9 cellular contexts compared by ENCODE assay signal in the genomic region with DNA sequence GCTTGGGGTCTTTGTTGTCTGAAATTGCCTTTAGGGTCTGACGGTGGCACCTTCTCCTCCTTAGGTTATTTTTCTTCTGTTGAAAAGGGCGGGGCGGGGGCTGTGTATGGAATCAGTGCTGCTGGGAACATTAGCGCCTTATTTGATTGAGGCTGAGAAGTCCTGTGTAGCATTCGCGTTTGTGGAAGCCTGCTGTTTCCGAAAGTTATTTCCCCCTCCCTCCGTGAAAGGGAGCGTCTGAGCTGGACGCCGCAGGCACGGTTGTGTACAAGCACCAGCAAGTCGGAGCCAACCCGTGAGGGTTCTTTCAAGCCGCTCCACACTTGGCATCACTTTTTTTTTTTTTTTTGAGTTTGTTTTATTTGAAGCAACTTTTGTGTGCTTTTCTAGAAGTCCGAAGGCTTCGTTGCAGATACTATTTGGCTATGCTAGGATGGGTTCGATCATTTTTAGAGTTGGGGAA. TPM values are rescaled to one million over a fixed set of nuclear protein-coding genes. Genes with fewer than 3 reads are reported as not detected.
DNase-seq lines count a peak whose midpoint lies in the region; ATAC-seq, FAIRE-seq and TF ChIP-seq lines count a peak whose summit lies in the region.
"Had no signal": no experiment of that assay in that cellular context is flagged by ENCODE, and none has a peak within 500 bp of the region (broad histone marks: within the 10 kb centered on the region; RNA-seq: fewer than 3 reads in every experiment).

No MANE protein-coding gene starts in this region.

- H3K27ac Mint-ChIP-seq in T-helper 1 cell treated with Interleukin-12 subunit alpha and Interleukin-12 subunit beta and Interleukin-4 antibody, amounts not matched to agents 30 μg/mL and 1 μg/mL, for 36 hours = peak overlapping the region; percentile 93
- H3K27ac Mint-ChIP-seq in astrocyte (ENCODE audit: unreplicated experiment) = no peak overlapping the region

- TF ChIP-seq CTCF in BE2C (IDR thresholded peaks at IDR 0.05; ENCODE audit: low read depth, low read length) (no peak), astrocyte (IDR thresholded peaks at IDR 0.05; ENCODE audit: insufficient read depth, low read depth, low read length) (no peak)

- H3K9ac ChIP-seq in astrocyte (ENCODE audit: low read length) (peak overlapping the region; percentile 80), skeletal muscle tissue (ENCODE audit: low read depth in 1 of 3, low read length in 3 of 3) (peak overlapping the region; percentile 73 to 87 (median 81))

- DNase-seq in BE2C (peak; percentile 66), KBM-7 (peak; percentile 29), astrocyte (ENCODE audit: low read depth) (peak; percentile 38), occipital lobe (lab: John Stamatoyannopoulos, UW) (no peak)

- H3K4me1 ChIP-seq in BE2C (no peaks in the 10 kb centered on the region; the same call in 1 of the 2 replicates), astrocyte (ENCODE audit: insufficient read depth, low read length) (peaks cover 12% of the 10 kb centered on the region), skeletal muscle tissue (ENCODE audit: control insufficient read depth in 3 of 3, insufficient read depth in 3 of 3, low read length in 3 of 3) (peaks cover 12 to 15% (median 13%) of the 10 kb centered on the region in 3 donors)

- H3K36me3 ChIP-seq in BE2C (no peaks in the 10 kb centered on the region), astrocyte (ENCODE audit: insufficient read depth, low read length) (no peaks in the 10 kb centered on the region), skeletal muscle tissue (ENCODE audit: control insufficient read depth in 3 of 3, insufficient read depth in 3 of 3, low read length in 3 of 3) (no peaks in the 10 kb centered on the region)

- peaks cover 3% of the 10 kb centered on the region for H3K9me3 Mint-ChIP-seq in T-helper 1 cell treated with Interleukin-12 subunit alpha and Interleukin-12 subunit beta and Interleukin-4 antibody, amounts not matched to agents 30 μg/mL and 1 μg/mL, for 36 hours
- H3K9me3 Mint-ChIP-seq in astrocyte (ENCODE audit: unreplicated experiment) = no peaks in the 10 kb centered on the region

- H3K27me3 ChIP-seq in BE2C = no peaks in the 10 kb centered on the region
- H3K27me3 ChIP-seq in astrocyte (ENCODE audit: insufficient read depth, low read length) = no peaks in the 10 kb centered on the region
- H3K27me3 ChIP-seq in skeletal muscle tissue (ENCODE audit: control insufficient read depth in 3 of 3, insufficient read depth in 3 of 3, low read length in 3 of 3) = no peaks in the 10 kb centered on the region

- H3K4me2 ChIP-seq in astrocyte (ENCODE audit: low read length) = peak overlapping the region; percentile 92

- ATAC-seq in GM19455 (IDR thresholded peaks at IDR 0.05; ENCODE audit: unreplicated experiment) = peak; percentile 27

- H3K4me1 Mint-ChIP-seq in T-helper 1 cell treated with Interleukin-12 subunit alpha and Interleukin-12 subunit beta and Interleukin-4 antibody, amounts not matched to agents 30 μg/mL and 1 μg/mL, for 36 hours (ENCODE audit: low read depth) = peaks cover 33% of the 10 kb centered on the region
- no peaks in the 10 kb centered on the region for H3K4me1 Mint-ChIP-seq in astrocyte (ENCODE audit: low read depth, unreplicated experiment)

- peak overlapping the region; percentile 98 for H3K4me3 Mint-ChIP-seq in T-helper 1 cell treated with Interleukin-12 subunit alpha and Interleukin-12 subunit beta and Interleukin-4 antibody, amounts not matched to agents 30 μg/mL and 1 μg/mL, for 36 hours
- peak overlapping the region; percentile 91 for H3K4me3 Mint-ChIP-seq in astrocyte (ENCODE audit: unreplicated experiment)

- H3K4me3 ChIP-seq in BE2C (ENCODE audit: low read depth, low read length) (peak overlapping the region; percentile 84), astrocyte (ENCODE audit: insufficient read depth, low read depth, low read length) (peak overlapping the region; percentile 70), iPS-11a (ENCODE audit: low read depth, low read length) (peak overlapping the region; percentile 72), skeletal muscle tissue (ENCODE audit: low read length in 3 of 3) (peak overlapping the region; percentile 72 to 83 (median 78))

- in situ Hi-C loops in KBM-7 (cut with MboI; ENCODE audit: low pct_unique_long_range_greater_than_20kb, low sequenced_read_pairs) = no loop called here

- no peaks in the 10 kb centered on the region for H3K9me3 ChIP-seq in BE2C
- no peaks in the 10 kb centered on the region for H3K9me3 ChIP-seq in astrocyte (ENCODE audit: insufficient read depth, low read depth, low read length)
- H3K9me3 ChIP-seq in skeletal muscle tissue (ENCODE audit: control insufficient read depth in 3 of 3, low read length in 3 of 3) = no peaks in the 10 kb centered on the region

- H3K79me2 ChIP-seq in astrocyte (ENCODE audit: insufficient read depth, low read length) = peaks cover 12% of the 10 kb centered on the region

- peak overlapping the region; percentile 45 for H3K27ac ChIP-seq in astrocyte (ENCODE audit: low read depth, low read length)
- H3K27ac ChIP-seq in skeletal muscle tissue (ENCODE audit: low read depth, low read length) = peak overlapping the region; percentile 83
- H3K27ac ChIP-seq: HL-60 had no signal

- H3K27me3 Mint-ChIP-seq in T-helper 1 cell treated with Interleukin-12 subunit alpha and Interleukin-12 subunit beta and Interleukin-4 antibody, amounts not matched to agents 30 μg/mL and 1 μg/mL, for 36 hours (ENCODE audit: low read depth) = peaks cover 3% of the 10 kb centered on the region
- peaks cover 8% of the 10 kb centered on the region for H3K27me3 Mint-ChIP-seq in astrocyte (ENCODE audit: low read depth, unreplicated experiment)

- H4K20me1 ChIP-seq in astrocyte (ENCODE audit: insufficient read depth, low read length) = no peaks in the 10 kb centered on the region

- peaks cover 14% of the 10 kb centered on the region for H3K36me3 Mint-ChIP-seq in T-helper 1 cell treated with Interleukin-12 subunit alpha and Interleukin-12 subunit beta and Interleukin-4 antibody, amounts not matched to agents 30 μg/mL and 1 μg/mL, for 36 hours (ENCODE audit: low read depth)
- no peaks in the 10 kb centered on the region for H3K36me3 Mint-ChIP-seq in astrocyte (ENCODE audit: low read depth, unreplicated experiment)

- H2AFZ ChIP-seq in astrocyte (ENCODE audit: low read depth, low read length) = peak overlapping the region; percentile 83

- no peak for FAIRE-seq in astrocyte (lab: Jason Lieb, UNC)

RNA-seq across cellular contexts. Expression of gene SYNE2, which starts 1.1 kb away (rescaled TPM):
- 19.0 TPM for polyA plus RNA-seq in BE2C (2012; ENCODE audit: insufficient read depth, insufficient read length, low read depth)
- total RNA-seq in astrocyte (5.1 and 5.7 TPM in 2 replicates), skeletal muscle tissue (81.4 TPM), occipital lobe (94.8 TPM)

Comparison
In these comparisons a context has a peak if more than half of its experiments do, and no peak if none do; other contexts are left out.
1. RNA of gene SYNE2, which starts 1.1 kb away (total RNA-seq): 94.8 TPM in occipital lobe (single experiment) and 81.4 TPM in skeletal muscle tissue (single experiment); 5.1 to 5.7 TPM in astrocyte; every median in the first group is over 10 times any median in the second.
2. Peak in every context shown above with its lines, with median percentiles within 50 percentile points of each other: H3K4me3 ChIP-seq.